In genomic region chr5:36535837-36536236, GRCh38 we compare ENCODE assay signal across 23 cellular contexts.
DNase-seq lines count a peak whose midpoint lies in the region; ATAC-seq and TF ChIP-seq lines count a peak whose summit lies in the region.
"Had no signal": no experiment of that assay in that cellular context is flagged by ENCODE, and none has a peak within 500 bp of the region (broad histone marks: within the 10 kb centered on the region; RNA-seq: fewer than 3 reads in every experiment).

No MANE protein-coding gene starts in this region.

- peak; percentile 30 for ATAC-seq in WTC11
- peak; percentile 8 for ATAC-seq in left ventricle myocardium superior
- peak in 3 of 4 donors; percentile 33 to 51 (median 33) for ATAC-seq in psoas muscle
- ATAC-seq in HG03159 (IDR thresholded peaks at IDR 0.05; ENCODE audit: unreplicated experiment): no peak
- ATAC-seq in HG03280 (IDR thresholded peaks at IDR 0.05; ENCODE audit: unreplicated experiment): no peak
- ATAC-seq: A549, GM12878, HCT116, HepG2 had no signal

- TF ChIP-seq CTCF in WTC11 (IDR thresholded peaks at IDR 0.05) (no peak), psoas muscle (IDR thresholded peaks at IDR 0.05) (no peak)

- no peak overlapping the region for H3K27ac ChIP-seq in psoas muscle
- H3K27ac ChIP-seq: A549; BLaER1 treated with 17β-estradiol and CSF1 and Interleukin-3, amounts not matched to agents 10 nM and 100 nM; GM23248; SJSA1 had no signal

- H3K9me3 Mint-ChIP-seq in WTC11: no peaks in the 10 kb centered on the region
- H3K9me3 Mint-ChIP-seq: CD8-positive, alpha-beta memory T cell had no signal

- H3K27ac Mint-ChIP-seq in WTC11: no peak overlapping the region

- CTCF ChIA-PET in WTC11 (lab: Charles Lee): interaction anchor here (1.0 kb wide), 1 partner anchor 118 kb away, joined by 3 read pairs; no protein-coding TSS in a partner anchor

- H3K27me3 Mint-ChIP-seq in WTC11 (ENCODE audit: low read depth): no peaks in the 10 kb centered on the region

- POLR2A ChIA-PET in WTC11 (lab: Charles Lee): no interaction called here

- H3K4me1 ChIP-seq in psoas muscle: peaks cover 16% of the 10 kb centered on the region
- H3K4me1 ChIP-seq: A549; BLaER1 treated with 17β-estradiol and CSF1 and Interleukin-3, amounts not matched to agents 10 nM and 100 nM; SJSA1 had no signal

- no peak overlapping the region for H3K4me3 ChIP-seq in psoas muscle
- H3K4me3 ChIP-seq: A549; BLaER1 treated with 17β-estradiol and CSF1 and Interleukin-3, amounts not matched to agents 10 nM and 100 nM; GM12878; GM23248; SJSA1 had no signal

- H3K9me3 ChIP-seq in psoas muscle: no peaks in the 10 kb centered on the region
- H3K9me3 ChIP-seq: A549; BLaER1 treated with 17β-estradiol and CSF1 and Interleukin-3, amounts not matched to agents 10 nM and 100 nM; SJSA1 had no signal

- 0 out of 2 replicates have a peak, but pooled peaks cover 3% of the 10 kb centered on the region for H3K4me1 Mint-ChIP-seq in WTC11
- H3K4me1 Mint-ChIP-seq: CD8-positive, alpha-beta memory T cell had no signal

- 46 to 62% (median 48%) methylated on average over 4 of the region's 4 CpGs for WGBS in psoas muscle, 3 donors

- no peaks in the 10 kb centered on the region for H3K36me3 ChIP-seq in psoas muscle (ENCODE audit: insufficient read depth in 1 of 2, low read depth in 1 of 2)
- H3K36me3 ChIP-seq: BLaER1 treated with 17β-estradiol and CSF1 and Interleukin-3, amounts not matched to agents 10 nM and 100 nM; SJSA1 had no signal

- intact Hi-C loops in left ventricle myocardium superior (cut with micrococcal nuclease): no loop called here
- intact Hi-C loops in psoas muscle (cut with DNase I): loop anchor here in 1 of 2 donors (10.0 kb wide), 1 partner anchor 159 kb away; no protein-coding TSS in a partner anchor

- DNase-seq in Ammon's horn (ENCODE audit: low spot score) (peak; percentile 57), WTC11 (ENCODE audit: low spot score) (no peak), left ventricle myocardium superior (no peak), psoas muscle (no peak), CD1c-positive myeloid dendritic cell (ENCODE audit: extremely low spot score) (no peak), activated gamma-delta T cell (lab: John Stamatoyannopoulos, UW) (no peak)
- DNase-seq: CD8-positive, alpha-beta memory T cell; DMS53; EL; GM23248; KG1; NCI-H1694 treated with DMSO at 0.1 percent for 48 hours; NCI-H2107; NCI-H510A treated with DMSO at 0.1 percent for 48 hours; NCI-H82 had no signal

- no peaks in the 10 kb centered on the region for H3K27me3 ChIP-seq in psoas muscle (ENCODE audit: insufficient read depth in 3 of 3, low read length in 2 of 3)
- H3K27me3 ChIP-seq: BLaER1 treated with 17β-estradiol and CSF1 and Interleukin-3, amounts not matched to agents 10 nM and 100 nM; SJSA1 had no signal

- H3K4me3 Mint-ChIP-seq in WTC11: no peak overlapping the region
- H3K4me3 Mint-ChIP-seq: CD8-positive, alpha-beta memory T cell had no signal

- H3K36me3 Mint-ChIP-seq in WTC11: no peaks in the 10 kb centered on the region
- H3K36me3 Mint-ChIP-seq: CD8-positive, alpha-beta memory T cell had no signal

TF ChIP-seq in WTC11, 78 proteins besides CTCF, POLR2A, EP300 and RAD21:
- TF ChIP-seq ZBTB21 (CRISPR knock-in tag; IDR thresholded peaks at IDR 0.05; ENCODE audit: borderline replicate concordance) (no peak), ZMAT4 (CRISPR knock-in tag; IDR thresholded peaks at IDR 0.05) (no peak), SMAD4 (CRISPR knock-in tag; IDR thresholded peaks at IDR 0.05) (no peak), ATF1 (CRISPR knock-in tag; IDR thresholded peaks at IDR 0.05) (no peak), ZNF281 (CRISPR knock-in tag; IDR thresholded peaks at IDR 0.05) (no peak), RORB (CRISPR knock-in tag; IDR thresholded peaks at IDR 0.05) (no peak), MAX (CRISPR knock-in tag; IDR thresholded peaks at IDR 0.05) (no peak), ELF4 (CRISPR knock-in tag; IDR thresholded peaks at IDR 0.05; ENCODE audit: low read depth) (no peak), GTF2I (CRISPR knock-in tag; conservative IDR thresholded peaks at IDR 0.05) (no peak)
TF ChIP-seq in WTC11: peak in this region for 0.

Comparison
In these comparisons a context has a peak if more than half of its experiments do, and no peak if none do; other contexts are left out.
1. ATAC-seq: peak in WTC11 (single experiment), left ventricle myocardium superior (single experiment) and psoas muscle (3 of 4); none in HG03159 (single experiment) and HG03280 (single experiment).